ENCODE assay signal across 15 cellular contexts in the genomic region with DNA sequence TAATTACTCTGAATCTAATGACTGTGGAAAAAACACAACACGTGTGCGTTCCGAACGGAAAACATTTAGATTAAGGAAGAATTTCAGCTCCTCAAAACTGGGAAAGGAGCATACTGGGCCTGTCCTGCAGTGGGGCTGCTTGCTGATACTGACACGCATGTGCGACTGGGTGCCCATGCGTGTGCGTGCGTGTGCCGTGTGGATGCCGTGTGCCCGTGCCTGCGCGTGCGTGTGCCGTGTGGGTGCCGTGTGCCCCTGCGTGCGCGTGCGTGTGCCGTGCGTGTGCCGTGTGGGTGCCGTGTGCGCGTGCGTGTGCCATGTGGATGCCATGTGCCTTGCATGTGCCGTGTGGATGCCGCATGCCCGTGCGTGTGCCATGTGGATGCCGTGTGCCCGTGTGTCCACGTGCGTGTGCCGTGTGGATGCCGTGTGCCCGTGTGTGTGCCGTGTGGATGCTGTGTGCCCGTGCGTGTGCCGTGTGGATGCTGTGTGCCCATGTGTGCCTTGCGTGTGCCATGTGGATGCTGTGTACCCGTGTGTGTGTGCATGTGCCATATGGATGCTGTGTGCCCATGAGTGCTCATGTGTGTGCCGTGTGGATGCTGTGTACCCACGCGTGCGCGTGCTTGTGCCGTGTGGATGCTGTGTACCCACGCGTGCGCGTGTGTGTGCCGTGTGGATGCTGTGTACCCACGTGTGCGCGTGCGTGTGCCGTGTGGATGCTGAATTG. TPM values are rescaled to one million over a fixed set of nuclear protein-coding genes. Genes with fewer than 3 reads are reported as not detected.
DNase-seq lines count a peak whose midpoint lies in the region; ATAC-seq and TF ChIP-seq lines count a peak whose summit lies in the region.
"Had no signal": no experiment of that assay in that cellular context is flagged by ENCODE, and none has a peak within 500 bp of the region (broad histone marks: within the 10 kb centered on the region; RNA-seq: fewer than 3 reads in every experiment).

No MANE protein-coding gene starts in this region.

- H3K4me1 Mint-ChIP-seq in WTC11 (peaks cover 4% of the 10 kb centered on the region), glutamatergic neuron (ENCODE audit: low read depth, unreplicated experiment) (peaks cover 37% of the 10 kb centered on the region), type B pancreatic cell (ENCODE audit: unreplicated experiment) (peaks cover 24% of the 10 kb centered on the region)

- H3K4me1 ChIP-seq in HEK293 (ENCODE audit: control insufficient read depth, insufficient read depth, low read length) = no peaks in the 10 kb centered on the region; the same call in 1 of the 2 replicates

- H3K9me3 ChIP-seq in HEK293 (ENCODE audit: control insufficient read depth, insufficient read depth, low read depth, low read length) = no peaks in the 10 kb centered on the region
- H3K9me3 ChIP-seq: BLaER1 had no signal

- H3K27me3 Mint-ChIP-seq in WTC11 (ENCODE audit: low read depth) (no peaks in the 10 kb centered on the region), glutamatergic neuron (ENCODE audit: unreplicated experiment) (peaks cover 29% of the 10 kb centered on the region), type B pancreatic cell (no peaks in the 10 kb centered on the region)

- TF ChIP-seq CTCF in HEK293 (tag by site-specific recombination; IDR thresholded peaks at IDR 0.05) (no peak), WTC11 (IDR thresholded peaks at IDR 0.05) (no peak), glutamatergic neuron (IDR thresholded peaks at IDR 0.05; ENCODE audit: partially characterized antibody, unreplicated experiment) (no peak), type B pancreatic cell (conservative IDR thresholded peaks at IDR 0.05) (no peak)

- DNase-seq in WTC11 (ENCODE audit: low spot score) (no peak), glutamatergic neuron (no peak), type B pancreatic cell (ENCODE audit: extremely low spot score, unreplicated experiment) (no peak), DMS53 (lab: John Stamatoyannopoulos, UW) (no peak), GM19240 (ENCODE audit: insufficient read length, low spot score) (no peak)
- no peak for DNase-seq in activated effector memory CD4-positive, alpha-beta T cell treated with anti-CD3 and anti-CD28 coated beads, Interleukin-2, amount 50 U/mL, for 16 hours
- DNase-seq: DMS 273 treated with DMSO at 0.1 percent for 48 hours, HFFc6, NCI-H187, NCI-H446, NCI-H774, Right ventricle myocardium superior had no signal

- no peak for ATAC-seq in WTC11
- ATAC-seq: SK-N-SH treated with all-trans-retinoic acid at 6 μM for 48 hours had no signal

- H3K4me3 Mint-ChIP-seq in WTC11 = no peak overlapping the region
- H3K4me3 Mint-ChIP-seq in glutamatergic neuron (ENCODE audit: unreplicated experiment) = peak overlapping the region; percentile 53
- peak overlapping the region; percentile 5 for H3K4me3 Mint-ChIP-seq in type B pancreatic cell
- H3K4me3 Mint-ChIP-seq: HFFc6 had no signal

- H3K36me3 ChIP-seq in HEK293 (ENCODE audit: control insufficient read depth in 2 of 2, insufficient read depth in 1 of 2, low read length in 2 of 2) = peaks cover 0 to 9% of the 10 kb centered on the region in 2 experiments; a peak in 1 of 3 replicates
- H3K36me3 ChIP-seq: BLaER1 had no signal

- H3K9me3 Mint-ChIP-seq in WTC11 (peaks cover 3% of the 10 kb centered on the region; the same call in 1 of the 2 replicates), glutamatergic neuron (ENCODE audit: unreplicated experiment) (peaks cover 30% of the 10 kb centered on the region), type B pancreatic cell (no peaks in the 10 kb centered on the region)
- H3K9me3 Mint-ChIP-seq: HFFc6 had no signal

- H3K4me3 ChIP-seq in HEK293 (ENCODE audit: low read depth, low read length) = no peak overlapping the region
- H3K4me3 ChIP-seq: BLaER1 had no signal

- H3K27ac ChIP-seq in HEK293 (ENCODE audit: extremely low read depth, low read depth, low read length) = no peak overlapping the region

- no peak overlapping the region for H3K27ac Mint-ChIP-seq in WTC11
- H3K27ac Mint-ChIP-seq in glutamatergic neuron (ENCODE audit: unreplicated experiment) = peak overlapping the region; percentile 89
- peak overlapping the region; percentile 85 for H3K27ac Mint-ChIP-seq in type B pancreatic cell
- H3K27ac Mint-ChIP-seq: HFFc6 had no signal

- POLR2A ChIA-PET in HEK293 (lab: Yijun Ruan, JAX) (no interaction called here), WTC11 (lab: Charles Lee) (no interaction called here)

- H3K36me3 Mint-ChIP-seq in WTC11 (no peaks in the 10 kb centered on the region), glutamatergic neuron (ENCODE audit: unreplicated experiment) (peaks cover 8% of the 10 kb centered on the region), type B pancreatic cell (no peaks in the 10 kb centered on the region)

- CTCF ChIA-PET in HEK293 (lab: Yijun Ruan, JAX) (interaction anchor here (0.6 kb wide), 1 partner anchor 59 kb away, joined by 4 read pairs; no protein-coding TSS in a partner anchor), WTC11 (lab: Charles Lee) (interaction anchor here (1.2 kb wide), 1 partner anchor 64 kb away, joined by 5 read pairs; no protein-coding TSS in a partner anchor)

TF ChIP-seq in HEK293, 187 proteins besides CTCF, POLR2A, EP300 and RAD21:
- TF ChIP-seq, protein P1, sequence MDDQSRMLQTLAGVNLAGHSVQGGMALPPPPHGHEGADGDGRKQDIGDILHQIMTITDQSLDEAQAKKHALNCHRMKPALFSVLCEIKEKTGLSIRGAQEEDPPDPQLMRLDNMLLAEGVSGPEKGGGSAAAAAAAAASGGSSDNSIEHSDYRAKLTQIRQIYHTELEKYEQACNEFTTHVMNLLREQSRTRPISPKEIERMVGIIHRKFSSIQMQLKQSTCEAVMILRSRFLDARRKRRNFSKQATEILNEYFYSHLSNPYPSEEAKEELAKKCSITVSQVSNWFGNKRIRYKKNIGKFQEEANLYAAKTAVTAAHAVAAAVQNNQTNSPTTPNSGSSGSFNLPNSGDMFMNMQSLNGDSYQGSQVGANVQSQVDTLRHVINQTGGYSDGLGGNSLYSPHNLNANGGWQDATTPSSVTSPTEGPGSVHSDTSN (CRISPR knock-in tag; IDR thresholded peaks at IDR 0.05) = 0 out of 2 replicates have a peak, but pooled peaks have one; percentile 40
- TF ChIP-seq KLF9 (tag by site-specific recombination; IDR thresholded peaks at IDR 0.05; ENCODE audit: low read depth) (no peak), ZNF585B (tag by site-specific recombination; IDR thresholded peaks at IDR 0.05) (no peak), ZNF660 (tag by site-specific recombination; IDR thresholded peaks at IDR 0.05) (no peak), BCL11B (tag by site-specific recombination; IDR thresholded peaks at IDR 0.05; ENCODE audit: low read depth) (no peak), FEZF1 (tag by site-specific recombination; IDR thresholded peaks at IDR 0.05) (no peak)
- TF ChIP-seq, protein P2, sequence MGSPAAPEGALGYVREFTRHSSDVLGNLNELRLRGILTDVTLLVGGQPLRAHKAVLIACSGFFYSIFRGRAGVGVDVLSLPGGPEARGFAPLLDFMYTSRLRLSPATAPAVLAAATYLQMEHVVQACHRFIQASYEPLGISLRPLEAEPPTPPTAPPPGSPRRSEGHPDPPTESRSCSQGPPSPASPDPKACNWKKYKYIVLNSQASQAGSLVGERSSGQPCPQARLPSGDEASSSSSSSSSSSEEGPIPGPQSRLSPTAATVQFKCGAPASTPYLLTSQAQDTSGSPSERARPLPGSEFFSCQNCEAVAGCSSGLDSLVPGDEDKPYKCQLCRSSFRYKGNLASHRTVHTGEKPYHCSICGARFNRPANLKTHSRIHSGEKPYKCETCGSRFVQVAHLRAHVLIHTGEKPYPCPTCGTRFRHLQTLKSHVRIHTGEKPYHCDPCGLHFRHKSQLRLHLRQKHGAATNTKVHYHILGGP (tag by site-specific recombination; IDR thresholded peaks at IDR 0.05) = no peak
TF ChIP-seq in HEK293: peak in this region for 1.

TF ChIP-seq in WTC11, 78 proteins besides CTCF, POLR2A, EP300 and RAD21:
- TF ChIP-seq FOXP1 (CRISPR knock-in tag; IDR thresholded peaks at IDR 0.05; ENCODE audit: borderline replicate concordance) = peak; percentile 75; the same call in 1 of the 2 replicates
- peak; percentile 84 for TF ChIP-seq TCF7 (CRISPR knock-in tag; IDR thresholded peaks at IDR 0.05; ENCODE audit: low read depth)
- TF ChIP-seq, protein P3, sequence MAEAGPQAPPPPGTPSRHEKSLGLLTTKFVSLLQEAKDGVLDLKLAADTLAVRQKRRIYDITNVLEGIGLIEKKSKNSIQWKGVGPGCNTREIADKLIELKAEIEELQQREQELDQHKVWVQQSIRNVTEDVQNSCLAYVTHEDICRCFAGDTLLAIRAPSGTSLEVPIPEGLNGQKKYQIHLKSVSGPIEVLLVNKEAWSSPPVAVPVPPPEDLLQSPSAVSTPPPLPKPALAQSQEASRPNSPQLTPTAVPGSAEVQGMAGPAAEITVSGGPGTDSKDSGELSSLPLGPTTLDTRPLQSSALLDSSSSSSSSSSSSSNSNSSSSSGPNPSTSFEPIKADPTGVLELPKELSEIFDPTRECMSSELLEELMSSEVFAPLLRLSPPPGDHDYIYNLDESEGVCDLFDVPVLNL (CRISPR knock-in tag; IDR thresholded peaks at IDR 0.05; ENCODE audit: borderline replicate concordance, low read depth) = peak; percentile 76; the same call in 1 of the 2 replicates
- no peak for TF ChIP-seq RORB (CRISPR knock-in tag; IDR thresholded peaks at IDR 0.05)
- TF ChIP-seq, protein P4, sequence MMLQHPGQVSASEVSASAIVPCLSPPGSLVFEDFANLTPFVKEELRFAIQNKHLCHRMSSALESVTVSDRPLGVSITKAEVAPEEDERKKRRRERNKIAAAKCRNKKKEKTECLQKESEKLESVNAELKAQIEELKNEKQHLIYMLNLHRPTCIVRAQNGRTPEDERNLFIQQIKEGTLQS (CRISPR knock-in tag; conservative IDR thresholded peaks at IDR 0.05) = 0 out of 2 replicates have a peak, but pooled peaks have one; percentile 42

RNA-seq across cellular contexts. Expression of a gene that starts 28.2 kb away (rescaled TPM):
- total RNA-seq in WTC11 (2021) (12.2 to 14.1 TPM (median 13.6 TPM) in 3 replicates), glutamatergic neuron (ENCODE audit: unreplicated experiment) (49.4 TPM), type B pancreatic cell (ENCODE audit: low replicate concordance) (22.6 and 41.4 TPM in 2 replicates)
